Comparison of ENCODE assay signal across 8 cellular contexts in genomic region chr6:31462964-31463940, GRCh38. TPM values are rescaled to one million over a fixed set of nuclear protein-coding genes. Genes with fewer than 3 reads are reported as not detected.
A peak's percentile ranks its signal among the peaks of the same experiment; 100 is the strongest.
DNase-seq lines count a peak whose midpoint lies in the region; ATAC-seq and TF ChIP-seq lines count a peak whose summit lies in the region.

No MANE protein-coding gene starts in this region.

- H3K4me3 ChIP-seq in RWPE2 (ENCODE audit: severe bottlenecking), result peak overlapping the region; percentile 30
- H3K4me3 ChIP-seq in subcutaneous abdominal adipose tissue (ENCODE audit: low read depth in 1 of 5, low read length in 5 of 5), result peak overlapping the region; percentile 50 to 93 (median 70)

- H3K9me3 ChIP-seq in RWPE2 (ENCODE audit: severe bottlenecking) (no peaks in the 10 kb centered on the region), subcutaneous abdominal adipose tissue (ENCODE audit: control insufficient read depth in 5 of 5, low read length in 5 of 5) (no peaks in the 10 kb centered on the region)

- H3K36me3 ChIP-seq in RWPE2 (ENCODE audit: low read depth) (no peaks in the 10 kb centered on the region), subcutaneous abdominal adipose tissue (ENCODE audit: control insufficient read depth in 5 of 5, insufficient read depth in 5 of 5, low read length in 5 of 5) (peaks cover 0 to 3% (median 0%) of the 10 kb centered on the region in 5 donors)

- intact Hi-C loops in CD14-positive monocyte (cut with micrococcal nuclease), result no loop called here

- H3K9me3 Mint-ChIP-seq in CD14-positive monocyte (peaks cover 0 to 3% (median 1%) of the 10 kb centered on the region in 7 donors), glutamatergic neuron (ENCODE audit: unreplicated experiment) (no peaks in the 10 kb centered on the region)
- no peaks in the 10 kb centered on the region for H3K9me3 Mint-ChIP-seq in activated naive CD4-positive, alpha-beta T cell treated with anti-CD3 and anti-CD28 coated beads, Interleukin-2, amount 50 U/mL, for 24 hours

- peaks cover 0 to 5% (median 2%) of the 10 kb centered on the region in 3 donors for H3K27me3 Mint-ChIP-seq in CD14-positive monocyte (ENCODE audit: low read depth in 3 of 3)
- H3K27me3 Mint-ChIP-seq in activated naive CD4-positive, alpha-beta T cell treated with anti-CD3 and anti-CD28 coated beads, Interleukin-2, amount 50 U/mL, for 24 hours, result no peaks in the 10 kb centered on the region
- H3K27me3 Mint-ChIP-seq in glutamatergic neuron (ENCODE audit: unreplicated experiment), result no peaks in the 10 kb centered on the region

- ATAC-seq in GM19397 (IDR thresholded peaks at IDR 0.05; ENCODE audit: unreplicated experiment), result peak; percentile 83
- ATAC-seq in HG03571 (IDR thresholded peaks at IDR 0.05; ENCODE audit: unreplicated experiment), result peak; percentile 73
- ATAC-seq in RWPE2 (ENCODE audit: low read depth), result peak; percentile 99

- peaks cover 30 to 37% of the 10 kb centered on the region in 2 donors for H3K36me3 Mint-ChIP-seq in CD14-positive monocyte
- peaks cover 20% of the 10 kb centered on the region for H3K36me3 Mint-ChIP-seq in activated naive CD4-positive, alpha-beta T cell treated with anti-CD3 and anti-CD28 coated beads, Interleukin-2, amount 50 U/mL, for 24 hours
- no peaks in the 10 kb centered on the region for H3K36me3 Mint-ChIP-seq in glutamatergic neuron (ENCODE audit: unreplicated experiment)

- DNase-seq in CD14-positive monocyte (ENCODE audit: low spot score) (peak; percentile 91), RWPE2 (ENCODE audit: low spot score) (peak; percentile 85), glutamatergic neuron (peak; percentile 70), occipital lobe (lab: John Stamatoyannopoulos, UW) (peak; percentile 77)

- H3K27ac ChIP-seq in RWPE2 (ENCODE audit: poor library complexity, severe bottlenecking), result no peak overlapping the region
- peak overlapping the region; percentile 86 for H3K27ac ChIP-seq in subcutaneous abdominal adipose tissue (ENCODE audit: low read depth, low read length)

- TF ChIP-seq CTCF in CD14-positive monocyte (IDR thresholded peaks at IDR 0.05) (no peak), RWPE2 (IDR thresholded peaks at IDR 0.05; ENCODE audit: poor library complexity, severe bottlenecking) (no peak), glutamatergic neuron (IDR thresholded peaks at IDR 0.05; ENCODE audit: partially characterized antibody, unreplicated experiment) (no peak)

- H3K4me3 Mint-ChIP-seq in CD14-positive monocyte (peak overlapping the region; percentile 97), glutamatergic neuron (ENCODE audit: unreplicated experiment) (peak overlapping the region; percentile 59)
- peak overlapping the region; percentile 100 for H3K4me3 Mint-ChIP-seq in activated naive CD4-positive, alpha-beta T cell treated with anti-CD3 and anti-CD28 coated beads, Interleukin-2, amount 50 U/mL, for 24 hours

- H3K27me3 ChIP-seq in RWPE2 (ENCODE audit: insufficient read depth, poor library complexity, severe bottlenecking) (no peaks in the 10 kb centered on the region), subcutaneous abdominal adipose tissue (ENCODE audit: control insufficient read depth in 5 of 5, insufficient read depth in 4 of 5, low read length in 5 of 5) (peaks cover 0 to 3% (median 0%) of the 10 kb centered on the region in 5 donors)

- H3K27ac Mint-ChIP-seq in CD14-positive monocyte, result peak overlapping the region; percentile 96 to 99 (median 99)
- peak overlapping the region; percentile 98 for H3K27ac Mint-ChIP-seq in activated naive CD4-positive, alpha-beta T cell treated with anti-CD3 and anti-CD28 coated beads, Interleukin-2, amount 50 U/mL, for 24 hours
- H3K27ac Mint-ChIP-seq in glutamatergic neuron (ENCODE audit: unreplicated experiment), result no peak overlapping the region

- H3K4me1 Mint-ChIP-seq in CD14-positive monocyte, result peaks cover 57% of the 10 kb centered on the region
- peaks cover 67% of the 10 kb centered on the region for H3K4me1 Mint-ChIP-seq in activated naive CD4-positive, alpha-beta T cell treated with anti-CD3 and anti-CD28 coated beads, Interleukin-2, amount 50 U/mL, for 24 hours
- peaks cover 2% of the 10 kb centered on the region for H3K4me1 Mint-ChIP-seq in glutamatergic neuron (ENCODE audit: low read depth, unreplicated experiment)

- peaks cover 4% of the 10 kb centered on the region for H3K4me1 ChIP-seq in RWPE2 (ENCODE audit: insufficient read depth, poor library complexity, severe bottlenecking)
- H3K4me1 ChIP-seq in subcutaneous abdominal adipose tissue (ENCODE audit: control insufficient read depth in 5 of 5, insufficient read depth in 5 of 5, low read length in 5 of 5), result peaks cover 0 to 46% (median 13%) of the 10 kb centered on the region in 5 donors

- peak overlapping the region; percentile 43 to 97 (median 73) for H3K9ac ChIP-seq in subcutaneous abdominal adipose tissue (ENCODE audit: low read length in 5 of 5)

RNA-seq across cellular contexts. Expression of gene MICB, which starts 34.7 kb away (rescaled TPM):
- polyA plus RNA-seq in CD14-positive monocyte, result 10 to 100 TPM in 1 of 2 donors, 1 to 10 TPM in 1; 8.1 to 11.4 TPM
- total RNA-seq in glutamatergic neuron (ENCODE audit: unreplicated experiment) (3.6 TPM), occipital lobe (0.47 TPM)

RNA-seq across cellular contexts. Expression of gene MICA, which starts 59.9 kb away (rescaled TPM):
- 1 to 10 TPM; 5.6 to 6.9 TPM for polyA plus RNA-seq in CD14-positive monocyte
- total RNA-seq in glutamatergic neuron (ENCODE audit: unreplicated experiment), result 0.42 TPM
- total RNA-seq in occipital lobe, result 0.31 TPM
